10 cellular contexts compared by ENCODE assay signal in the genomic region with DNA sequence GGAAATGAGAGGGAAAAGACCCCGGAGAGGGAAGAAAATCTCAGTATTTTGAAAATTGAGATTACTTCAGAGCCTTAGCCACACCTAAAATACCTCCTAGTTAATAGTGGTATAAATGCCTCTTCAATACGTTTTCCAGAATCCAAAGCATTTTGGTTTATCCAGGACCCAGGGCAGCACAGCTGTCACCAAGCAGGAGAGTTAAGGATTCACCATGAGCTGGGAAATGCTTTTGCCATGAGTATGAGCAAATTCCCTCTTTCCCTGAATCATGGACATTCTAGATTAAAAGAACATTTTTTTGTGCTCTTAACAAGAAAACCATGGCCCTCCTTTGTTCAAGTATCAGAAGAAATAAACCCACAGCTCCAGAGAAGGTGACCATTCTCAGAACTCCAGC.
"Had no signal": no experiment of that assay in that cellular context is flagged by ENCODE, and none has a peak within 500 bp of the region (broad histone marks: within the 10 kb centered on the region; RNA-seq: fewer than 3 reads in every experiment).

No MANE protein-coding gene starts in this region.

- H3K4me3 Mint-ChIP-seq: memory B cell, nephron had no signal

- H3K4me1 ChIP-seq: ascending aorta had no signal

- H3K9me3 ChIP-seq: ascending aorta, esophagus muscularis mucosa had no signal

- H3K4me1 Mint-ChIP-seq: memory B cell had no signal

- H3K4me3 ChIP-seq: ascending aorta, coronary artery, esophagus muscularis mucosa had no signal

- H3K36me3 ChIP-seq: ascending aorta, esophagus muscularis mucosa had no signal

- H3K9me3 Mint-ChIP-seq: memory B cell, nephron had no signal

- H3K27ac Mint-ChIP-seq: memory B cell, nephron had no signal

- ATAC-seq: activated CD4-positive, CD25-positive, alpha-beta regulatory T cell treated with anti-CD3 and anti-CD28 coated beads, Interleukin-2, amount 50 U/mL, for 24 hours had no signal

- H3K27ac ChIP-seq: ascending aorta, coronary artery, esophagus muscularis mucosa had no signal

- H3K27me3 Mint-ChIP-seq: memory B cell had no signal

- DNase-seq: activated naive CD4-positive, alpha-beta T cell; effector CD4-positive, alpha-beta T cell; nucleus accumbens; stimulated activated naive CD4-positive, alpha-beta T cell had no signal

- H3K27me3 ChIP-seq: ascending aorta, esophagus muscularis mucosa had no signal
